In genomic region chr6:15443119-15443518, GRCh38 we compare ENCODE assay signal across 11 cellular contexts.
DNase-seq lines count a peak whose midpoint lies in the region; ATAC-seq and TF ChIP-seq lines count a peak whose summit lies in the region.
"Had no signal": no experiment of that assay in that cellular context is flagged by ENCODE, and none has a peak within 500 bp of the region (broad histone marks: within the 10 kb centered on the region; RNA-seq: fewer than 3 reads in every experiment).

No MANE protein-coding gene starts in this region.

- in situ Hi-C loops in GM13977 (cut with MboI; ENCODE audit: low pct_unique_long_range_greater_than_20kb, low sequenced_read_pairs, unreplicated experiment): no loop called here

- POLR2A ChIA-PET in AG04450 (lab: Yijun Ruan, JAX): interaction anchor here (0.7 to 1.4 kb wide), 3 partner anchors 20 to 37 kb away, joined by 3 to 4 read pairs (median 4); no protein-coding TSS in a partner anchor

- H3K27ac ChIP-seq in AG04450 (ENCODE audit: low read depth, low read length): no peak overlapping the region

- no peaks in the 10 kb centered on the region for H3K36me3 ChIP-seq in adipocyte (ENCODE audit: control insufficient read depth, insufficient read depth, low read length, severe bottlenecking)

- H3K4me3 ChIP-seq in AG04450 (ENCODE audit: low read depth, low read length) (no peak overlapping the region), adipocyte (ENCODE audit: low read length) (no peak overlapping the region)

- H3K27me3 ChIP-seq in AG04450 (ENCODE audit: control insufficient read depth, insufficient read depth, low read length): no peaks in the 10 kb centered on the region
- no peaks in the 10 kb centered on the region for H3K27me3 ChIP-seq in adipocyte (replicated peaks; ENCODE audit: control insufficient read depth, insufficient read depth, low read length)

- CTCF ChIA-PET in AG04450 (lab: Charles Lee): interaction anchor here (0.7 to 3.9 kb wide), 3 partner anchors 14 to 586 kb away, joined by 3 to 17 read pairs (median 4); no protein-coding TSS in a partner anchor

- H3K9me3 ChIP-seq in AG04450 (ENCODE audit: control insufficient read depth, insufficient read depth, low read length) (no peaks in the 10 kb centered on the region), adipocyte (ENCODE audit: control insufficient read depth, low read length) (no peaks in the 10 kb centered on the region)
- H3K9me3 ChIP-seq: Caco-2 had no signal

- TF ChIP-seq CTCF in AG04450 (IDR thresholded peaks at IDR 0.05; ENCODE audit: low read depth, low read length) (no peak), GM13977 (IDR thresholded peaks at IDR 0.05; ENCODE audit: extremely low read depth, insufficient read depth, missing control alignments) (no peak)

- no peak for ATAC-seq in GM21786 (IDR thresholded peaks at IDR 0.05; ENCODE audit: unreplicated experiment)
- ATAC-seq: stimulated activated naive B cell treated with anti-CD40 and anti-IgM and Interleukin-4, amounts not matched to agents 10 μg/mL and 1 μg/mL and 100 μg/mL, for 72 hours had no signal

- peaks cover 57% of the 10 kb centered on the region for H3K4me1 ChIP-seq in adipocyte (ENCODE audit: control insufficient read depth, insufficient read depth, low read length)

- no peak overlapping the region for H3K9ac ChIP-seq in adipocyte (ENCODE audit: low read length)

- peak; percentile 72 for DNase-seq in AG04450 (ENCODE audit: low read depth, low spot score)
- DNase-seq in HS-5 (ENCODE audit: low read depth): peak; percentile 78
- peak; percentile 74 for DNase-seq in adipocyte (ENCODE audit: low read depth)
- peak; percentile 16 for DNase-seq in islet precursor cell
- no peak for DNase-seq in NCI-H2196 (lab: John Stamatoyannopoulos, UW; ENCODE audit: unreplicated experiment)
- DNase-seq in GM13977 (ENCODE audit: low spot score): no peak
- no peak for DNase-seq in effector CD8-positive, alpha-beta T cell (lab: John Stamatoyannopoulos, UW)
- DNase-seq: Caco-2; KG1; stimulated activated naive B cell treated with anti-CD40 and anti-IgM and Interleukin-4, amounts not matched to agents 10 μg/mL and 1 μg/mL and 100 μg/mL, for 72 hours had no signal

Comparison
In these comparisons a context has a peak if more than half of its experiments do, and no peak if none do; other contexts are left out.
1. DNase-seq: peak in AG04450 (single experiment), HS-5 (single experiment), adipocyte (single experiment) and islet precursor cell (single experiment); none in NCI-H2196 (single experiment), GM13977 (single experiment) and effector CD8-positive, alpha-beta T cell (single experiment).